ENCODE assay signal across 18 cellular contexts in the genomic region with DNA sequence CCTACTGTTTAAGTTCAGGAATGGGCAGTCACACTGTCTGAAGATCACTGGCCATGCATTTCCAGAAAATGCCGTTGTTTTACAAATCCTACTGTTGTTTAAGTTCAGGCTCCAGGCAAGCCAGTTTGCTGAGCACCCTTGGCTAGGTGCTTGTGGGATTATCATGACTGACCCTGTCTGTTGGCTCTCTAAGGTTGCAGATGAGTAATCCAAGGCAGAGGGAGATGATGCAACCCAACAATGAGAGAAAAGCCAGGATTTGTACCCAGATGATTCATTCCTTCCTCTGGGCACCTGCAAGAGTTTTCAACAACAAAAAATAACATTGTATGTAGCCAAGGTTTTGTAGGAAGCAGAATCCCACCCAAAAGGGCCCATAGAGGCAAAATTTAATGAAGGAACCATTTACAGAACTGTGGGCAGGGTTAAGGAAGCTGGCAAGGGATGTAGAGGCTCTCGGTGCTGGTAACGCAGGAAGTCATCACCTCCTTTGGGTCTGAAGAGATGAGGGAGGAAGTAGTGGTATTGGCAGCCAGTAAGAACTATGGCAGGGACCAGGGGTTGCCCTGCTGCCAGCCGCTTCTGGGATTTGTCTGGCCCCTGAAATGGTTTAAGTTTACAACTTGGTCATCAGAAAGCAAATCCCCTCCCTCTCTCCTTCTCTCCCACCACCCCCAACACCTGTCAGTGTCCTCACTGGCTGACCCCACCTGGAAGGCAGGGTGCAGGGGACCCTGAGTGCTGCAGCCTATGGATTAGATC. TPM values are rescaled to one million over a fixed set of nuclear protein-coding genes. Genes with fewer than 3 reads are reported as not detected.
DNase-seq lines count a peak whose midpoint lies in the region; ATAC-seq, FAIRE-seq and TF ChIP-seq lines count a peak whose summit lies in the region.
"Had no signal": no experiment of that assay in that cellular context is flagged by ENCODE, and none has a peak within 500 bp of the region (broad histone marks: within the 10 kb centered on the region; RNA-seq: fewer than 3 reads in every experiment).

No MANE protein-coding gene starts in this region.

- H3K27me3 Mint-ChIP-seq in astrocyte (ENCODE audit: low read depth, unreplicated experiment) = peaks cover 38% of the 10 kb centered on the region
- peaks cover 4% of the 10 kb centered on the region for H3K27me3 Mint-ChIP-seq in GM23338 (ENCODE audit: insufficient read depth, low read depth, poor library complexity)

- H3K27me3 ChIP-seq in HCT116 (ENCODE audit: insufficient read depth, low read length) = 0 out of 2 replicates have a peak, but pooled peaks cover 4% of the 10 kb centered on the region
- no peaks in the 10 kb centered on the region for H3K27me3 ChIP-seq in astrocyte (ENCODE audit: insufficient read depth, low read length)
- no peaks in the 10 kb centered on the region for H3K27me3 ChIP-seq in GM23338 (ENCODE audit: insufficient read depth)
- H3K27me3 ChIP-seq: tibial nerve had no signal

- no peaks in the 10 kb centered on the region for H3K9me3 ChIP-seq in HCT116 (ENCODE audit: control insufficient read depth in 1 of 2, insufficient read depth in 1 of 2, low read depth in 1 of 2, low read length in 2 of 2)
- peaks cover 3% of the 10 kb centered on the region for H3K9me3 ChIP-seq in astrocyte (ENCODE audit: insufficient read depth, low read depth, low read length)
- H3K9me3 ChIP-seq: SK-N-SH had no signal

- H2AFZ ChIP-seq in HCT116 (ENCODE audit: low read depth, low read length, poor library complexity, severe bottlenecking) (no peak overlapping the region), astrocyte (ENCODE audit: low read depth, low read length) (no peak overlapping the region), GM23338 (no peak overlapping the region)

- no peak overlapping the region for H3K9ac ChIP-seq in HCT116 (ENCODE audit: low read length)
- no peak overlapping the region for H3K9ac ChIP-seq in astrocyte (ENCODE audit: low read length)
- H3K9ac ChIP-seq: SK-N-SH had no signal

- RAD21 ChIA-PET in HCT116 (lab: Charles Lee; ENCODE audit: low non-redundant PET in 1 of 2, low total read pairs in 2 of 2, uncharacterized antibody in 2 of 2, unreplicated experiment in 2 of 2) = no interaction called here

- H3K4me3 Mint-ChIP-seq in astrocyte (ENCODE audit: unreplicated experiment) (no peak overlapping the region), GM23338 (no peak overlapping the region)
- H3K4me3 Mint-ChIP-seq: activated CD4-positive, alpha-beta memory T cell treated with anti-CD3 and anti-CD28 coated beads for 36 hours; activated naive CD8-positive, alpha-beta T cell treated with anti-CD3 and anti-CD28 coated beads, Interleukin-2, amount 50 U/mL, for 24 hours; natural killer cell treated with Interleukin-12 subunit alpha and Interleukin-12 subunit beta and Interleukin-15 and Interleukin-18, amount 100 ng/mL, for 72 hours had no signal

- in situ Hi-C loops in G401 (cut with HindIII; ENCODE audit: low sequenced_read_pairs) = no loop called here

- CTCF ChIA-PET in AG04449 (lab: Yijun Ruan, JAX) = no interaction called here
- CTCF ChIA-PET in HCT116 (lab: Charles Lee) = no interaction called here

- no peak for TF ChIP-seq POLR2A in HCT116 (IDR thresholded peaks at IDR 0.05; ENCODE audit: borderline replicate concordance, extremely low read depth, insufficient read depth, insufficient read length)

- BruUV-seq in HCT116 (replicated peaks; lab: Mats Ljungman, UMichigan) = no TSS peak

- H3K4me1 ChIP-seq in HCT116 (ENCODE audit: control insufficient read depth in 1 of 2, insufficient read depth in 2 of 2, low read length in 2 of 2) = no peaks in the 10 kb centered on the region
- H3K4me1 ChIP-seq in astrocyte (ENCODE audit: insufficient read depth, low read length) = no peaks in the 10 kb centered on the region
- H3K4me1 ChIP-seq in GM23338 (ENCODE audit: insufficient read depth) = no peaks in the 10 kb centered on the region

- ATAC-seq in HCT116 (no peak), GM23338 (no peak)
- ATAC-seq: activated naive CD8-positive, alpha-beta T cell treated with anti-CD3 and anti-CD28 coated beads, Interleukin-2, amount 50 U/mL, for 24 hours; natural killer cell treated with Interleukin-12 subunit alpha and Interleukin-12 subunit beta and Interleukin-15 and Interleukin-18, amount 100 ng/mL, for 72 hours had no signal

- TF ChIP-seq CTCF in AG04449 (IDR thresholded peaks at IDR 0.05; ENCODE audit: insufficient read depth, low read length, missing control alignments) (no peak), HCT116 (IDR thresholded peaks at IDR 0.05 in 2 of 3, conservative IDR thresholded peaks at IDR 0.05 in 1 of 3; ENCODE audit: borderline replicate concordance in 1 of 3, insufficient read depth in 1 of 3, low read depth in 2 of 3, low read length in 2 of 3) (no peak), astrocyte (IDR thresholded peaks at IDR 0.05; ENCODE audit: insufficient read depth, low read depth, low read length) (no peak), GM23338 (conservative IDR thresholded peaks at IDR 0.05; ENCODE audit: low read depth in 2 of 2) (no peak)

- TF ChIP-seq RAD21 in HCT116 (IDR thresholded peaks at IDR 0.05; ENCODE audit: low read depth) = no peak

- H3K36me3 ChIP-seq in HCT116 (ENCODE audit: control insufficient read depth in 1 of 2, insufficient read depth in 2 of 2, low read length in 2 of 2) (no peaks in the 10 kb centered on the region), astrocyte (ENCODE audit: insufficient read depth, low read length) (no peaks in the 10 kb centered on the region), GM23338 (ENCODE audit: insufficient read depth) (no peaks in the 10 kb centered on the region)
- H3K36me3 ChIP-seq: tibial nerve had no signal

- peak; percentile 1 for DNase-seq in AG04449 (ENCODE audit: low read depth, low spot score)
- DNase-seq in HCT116 (ENCODE audit: low read depth, low spot score) = no peak
- peak; percentile 11 for DNase-seq in astrocyte (ENCODE audit: low read depth)
- DNase-seq in iris pigment epithelial cell (ENCODE audit: low read depth) = peak; percentile 30
- no peak for DNase-seq in G401 (ENCODE audit: low spot score)
- DNase-seq in head of caudate nucleus = no peak
- DNase-seq in HuH-7 (ENCODE audit: low spot score) = no peak
- no peak for DNase-seq in GM23338 (ENCODE audit: low spot score)
- DNase-seq: activated CD4-positive, alpha-beta memory T cell treated with anti-CD3 and anti-CD28 coated beads for 36 hours; activated naive CD8-positive, alpha-beta T cell treated with anti-CD3 and anti-CD28 coated beads, Interleukin-2, amount 50 U/mL, for 24 hours; Calu3; NCI-H1105 treated with DMSO at 0.1 percent for 48 hours; retina; SK-N-SH; stimulated activated CD4-positive, alpha-beta T cell treated with anti-CD3 and anti-CD28 coated beads, Interleukin-1b, Interleukin-23, amount 100 ng/mL, for 48 hours had no signal

- H3K4me2 ChIP-seq in HCT116 (ENCODE audit: low read length) (no peak overlapping the region), astrocyte (ENCODE audit: low read length) (no peak overlapping the region), GM23338 (no peak overlapping the region)
- H3K4me2 ChIP-seq: SK-N-SH had no signal

- intact Hi-C loops in HCT116 (cut with micrococcal nuclease) = no loop called here
- intact Hi-C loops in head of caudate nucleus (cut with DNase I) = no loop called here

- peak; percentile 9 for FAIRE-seq in astrocyte (lab: Jason Lieb, UNC)

- H3K36me3 Mint-ChIP-seq in astrocyte (ENCODE audit: low read depth, unreplicated experiment) = no peaks in the 10 kb centered on the region
- no peaks in the 10 kb centered on the region for H3K36me3 Mint-ChIP-seq in GM23338 (ENCODE audit: low read depth)
- H3K36me3 Mint-ChIP-seq: activated CD4-positive, alpha-beta memory T cell treated with anti-CD3 and anti-CD28 coated beads for 36 hours; natural killer cell treated with Interleukin-12 subunit alpha and Interleukin-12 subunit beta and Interleukin-15 and Interleukin-18, amount 100 ng/mL, for 72 hours had no signal

- peaks cover 6% of the 10 kb centered on the region for H3K9me3 Mint-ChIP-seq in astrocyte (ENCODE audit: unreplicated experiment)
- peaks cover 5% of the 10 kb centered on the region for H3K9me3 Mint-ChIP-seq in GM23338

- H3K9me2 ChIP-seq in HCT116 (ENCODE audit: insufficient read depth) = no peaks in the 10 kb centered on the region
- H3K9me2 ChIP-seq in GM23338 (ENCODE audit: insufficient read depth) = peaks cover 13% of the 10 kb centered on the region; the same call in 1 of the 2 replicates
- H3K9me2 ChIP-seq: SK-N-SH had no signal

- no peaks in the 10 kb centered on the region for H4K20me1 ChIP-seq in HCT116 (ENCODE audit: insufficient read depth)
- no peaks in the 10 kb centered on the region for H4K20me1 ChIP-seq in astrocyte (ENCODE audit: insufficient read depth, low read length)
- H4K20me1 ChIP-seq in GM23338 (replicated peaks; ENCODE audit: insufficient read depth) = no peaks in the 10 kb centered on the region

- H3K79me2 ChIP-seq in HCT116 (ENCODE audit: insufficient read depth, low read length) (no peaks in the 10 kb centered on the region), astrocyte (ENCODE audit: insufficient read depth, low read length) (no peaks in the 10 kb centered on the region), GM23338 (replicated peaks; ENCODE audit: insufficient read depth) (no peaks in the 10 kb centered on the region)

- H3F3A ChIP-seq in GM23338 (replicated peaks; ENCODE audit: low read depth) = no peaks in the 10 kb centered on the region

- no peak overlapping the region for H3K27ac Mint-ChIP-seq in astrocyte (ENCODE audit: unreplicated experiment)
- no peak overlapping the region for H3K27ac Mint-ChIP-seq in GM23338
- H3K27ac Mint-ChIP-seq: activated CD4-positive, alpha-beta memory T cell treated with anti-CD3 and anti-CD28 coated beads for 36 hours; activated naive CD8-positive, alpha-beta T cell treated with anti-CD3 and anti-CD28 coated beads, Interleukin-2, amount 50 U/mL, for 24 hours; natural killer cell treated with Interleukin-12 subunit alpha and Interleukin-12 subunit beta and Interleukin-15 and Interleukin-18, amount 100 ng/mL, for 72 hours had no signal

- no peak overlapping the region for H3K4me3 ChIP-seq in AG04449 (ENCODE audit: low read depth, low read length)
- no peak overlapping the region for H3K4me3 ChIP-seq in HCT116 (replicated peaks in 1 of 2; ENCODE audit: low read depth in 1 of 2, low read length in 2 of 2)
- H3K4me3 ChIP-seq in astrocyte (ENCODE audit: insufficient read depth, low read depth, low read length) = no peak overlapping the region
- no peak overlapping the region for H3K4me3 ChIP-seq in GM23338
- H3K4me3 ChIP-seq: tibial nerve had no signal

- H3K4me1 Mint-ChIP-seq in astrocyte (ENCODE audit: low read depth, unreplicated experiment) = no peaks in the 10 kb centered on the region
- H3K4me1 Mint-ChIP-seq in GM23338 = no peaks in the 10 kb centered on the region
- H3K4me1 Mint-ChIP-seq: activated naive CD8-positive, alpha-beta T cell treated with anti-CD3 and anti-CD28 coated beads, Interleukin-2, amount 50 U/mL, for 24 hours had no signal

- POLR2A ChIA-PET in AG04449 (lab: Yijun Ruan, JAX) (no interaction called here), HCT116 (lab: Charles Lee) (no interaction called here)

- H3K27ac ChIP-seq in HCT116 (ENCODE audit: low read depth, low read length) (no peak overlapping the region), astrocyte (ENCODE audit: low read depth, low read length) (no peak overlapping the region), GM23338 (ENCODE audit: low read depth) (no peak overlapping the region)
- H3K27ac ChIP-seq: epithelial cell of prostate had no signal

RNA-seq across cellular contexts. Expression of gene MSX1, which starts 54.8 kb away (rescaled TPM):
- 59.9 TPM for total RNA-seq in HCT116 (2021; ENCODE audit: unreplicated experiment)
- polyA plus RNA-seq in HCT116 (2012) = 36.3 and 38.1 TPM in 2 replicates
- 0.87 and 0.91 TPM in 2 replicates for total RNA-seq in astrocyte
- 210 and 226 TPM in 2 replicates for total RNA-seq in G401 (2014; rRNA removed; shearing (Covaris generic))
- total RNA-seq in GM23338 (2014; rRNA removed; shearing (Covaris generic)) = not detected in 2 replicates
- polyA plus RNA-seq in GM23338 (2016; fragmentation: Nextera tagmentation; extraction: Ambion mirVana) = 0.40 and 0.61 TPM in 2 replicates

Comparison
In these comparisons a context has a peak if more than half of its experiments do, and no peak if none do; other contexts are left out.
1. DNase-seq: peak in AG04449 (single experiment), astrocyte (single experiment) and iris pigment epithelial cell (single experiment); none in HCT116 (single experiment), G401 (single experiment), head of caudate nucleus (0 of 42), HuH-7 (single experiment) and GM23338 (single experiment).
2. RNA of gene MSX1, which starts 54.8 kb away (total RNA-seq): 210 to 226 TPM in G401 and 59.9 TPM in HCT116 (single experiment); 0.87 to 0.91 TPM in astrocyte and not detected in GM23338; every median in the first group is over 10 times any median in the second.